Comparison of ENCODE assay signal across 8 cellular contexts in the genomic region with DNA sequence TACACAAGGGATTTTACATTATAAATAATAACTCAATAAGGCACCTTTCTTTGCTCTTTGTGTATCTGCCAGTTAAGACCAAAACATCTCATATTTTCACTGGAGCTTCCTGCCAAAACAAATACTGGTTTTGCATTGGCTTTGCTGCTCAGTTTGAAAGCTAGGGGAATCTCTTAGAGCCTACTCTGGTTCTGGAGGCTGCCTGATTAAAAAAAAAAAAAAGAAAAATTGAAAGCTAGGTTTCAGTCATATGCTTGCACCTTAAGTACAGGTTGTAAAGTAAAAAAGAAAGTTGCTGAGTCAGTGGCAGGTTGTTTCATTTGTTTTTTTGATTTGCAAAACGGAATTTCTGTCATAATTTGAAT. TPM values are rescaled to one million over a fixed set of nuclear protein-coding genes. Genes with fewer than 3 reads are reported as not detected.
DNase-seq lines count a peak whose midpoint lies in the region; ATAC-seq and TF ChIP-seq lines count a peak whose summit lies in the region.

No MANE protein-coding gene starts in this region.

- H3K27ac ChIP-seq in breast epithelium: peak overlapping the region in 1 of 2 donors; percentile 99

- H3K9me3 Mint-ChIP-seq in activated CD8-positive, alpha-beta T cell treated with anti-CD3 and anti-CD28 coated beads for 36 hours: no peaks in the 10 kb centered on the region

- H3K4me3 ChIP-seq in breast epithelium: peak overlapping the region; percentile 72 to 100 (median 97)
- H3K4me3 ChIP-seq in neuron (ENCODE audit: low read length): peak overlapping the region; percentile 69

- no peak for TF ChIP-seq POLR2A in breast epithelium (IDR thresholded peaks at IDR 0.05)

- H3K36me3 ChIP-seq in breast epithelium (no peaks in the 10 kb centered on the region), neuron (ENCODE audit: insufficient read depth, low read length) (no peaks in the 10 kb centered on the region)

- H2AFZ ChIP-seq in neuron (ENCODE audit: low read depth, low read length): no peak overlapping the region

- H3K27me3 ChIP-seq in breast epithelium (no peaks in the 10 kb centered on the region), neuron (ENCODE audit: insufficient read depth, low read length) (no peaks in the 10 kb centered on the region)

- TF ChIP-seq CTCF in GM10248 (IDR thresholded peaks at IDR 0.05; ENCODE audit: control extremely low read depth, extremely low read depth, low read depth, missing control alignments) (no peak), breast epithelium (IDR thresholded peaks at IDR 0.05) (no peak)
- TF ChIP-seq CTCF in activated CD8-positive, alpha-beta T cell treated with anti-CD3 and anti-CD28 coated beads for 36 hours (IDR thresholded peaks at IDR 0.05): no peak

- peak; percentile 42 for DNase-seq in GM10248 (ENCODE audit: extremely low spot score)
- DNase-seq in breast epithelium (ENCODE audit: low spot score in 2 of 2): no peak
- no peak for DNase-seq in islet precursor cell
- no peak for DNase-seq in activated CD8-positive, alpha-beta T cell treated with anti-CD3 and anti-CD28 coated beads for 36 hours

- H3K4me1 ChIP-seq in breast epithelium: peaks cover 0 to 8% of the 10 kb centered on the region in 2 donors
- H3K4me1 ChIP-seq in neuron (ENCODE audit: insufficient read depth, low read length): peaks cover 21% of the 10 kb centered on the region

- no peaks in the 10 kb centered on the region for H3K27me3 Mint-ChIP-seq in activated CD8-positive, alpha-beta T cell treated with anti-CD3 and anti-CD28 coated beads for 36 hours

- POLR2A ChIA-PET in GM10248 (lab: Yijun Ruan, JAX): interaction anchor here (0.5 to 0.7 kb wide), 2 partner anchors 38 to 82 kb away, joined by 5 to 7 read pairs; no protein-coding TSS in a partner anchor
- POLR2A ChIA-PET in activated CD8-positive, alpha-beta T cell treated with anti-CD3 and anti-CD28 coated beads for 36 hours (lab: Charles Lee): interaction anchor here (1.1 to 1.6 kb wide), 5 partner anchors 10 to 147 kb away, joined by 3 to 9 read pairs (median 4); a partner anchor contains a TSS

- H3K9me3 ChIP-seq in breast epithelium (no peaks in the 10 kb centered on the region), neuron (ENCODE audit: low read length) (no peaks in the 10 kb centered on the region)

- no peak overlapping the region for H3K27ac Mint-ChIP-seq in activated CD8-positive, alpha-beta T cell treated with anti-CD3 and anti-CD28 coated beads for 36 hours

- H3K4me1 Mint-ChIP-seq in activated CD8-positive, alpha-beta T cell treated with anti-CD3 and anti-CD28 coated beads for 36 hours (ENCODE audit: low read depth): peaks cover 29% of the 10 kb centered on the region

- intact Hi-C loops in breast epithelium (cut with DNase I; ENCODE audit: low total_unique reads): no loop called here
- intact Hi-C loops in activated CD8-positive, alpha-beta T cell treated with anti-CD3 and anti-CD28 coated beads for 36 hours (cut with micrococcal nuclease): loop anchor here (5.0 kb wide), 2 partner anchors 51 to 144 kb away; no protein-coding TSS in a partner anchor

- no peak overlapping the region for H3K4me3 Mint-ChIP-seq in activated CD8-positive, alpha-beta T cell treated with anti-CD3 and anti-CD28 coated beads for 36 hours

- H3K36me3 Mint-ChIP-seq in activated CD8-positive, alpha-beta T cell treated with anti-CD3 and anti-CD28 coated beads for 36 hours (ENCODE audit: low read depth): peaks cover 2% of the 10 kb centered on the region

- peak; percentile 26 for ATAC-seq in HG03575 (IDR thresholded peaks at IDR 0.05; ENCODE audit: extremely low read depth, insufficient number of reproducible peaks, low FRiP score, unreplicated experiment)
- no peak for ATAC-seq in GM19455 (IDR thresholded peaks at IDR 0.05; ENCODE audit: unreplicated experiment)
- ATAC-seq in HG03025 (IDR thresholded peaks at IDR 0.05; ENCODE audit: low FRiP score, unreplicated experiment): no peak
- ATAC-seq in activated CD8-positive, alpha-beta T cell treated with anti-CD3 and anti-CD28 coated beads for 36 hours: no peak

- CTCF ChIA-PET in GM10248 (lab: Yijun Ruan, JAX): interaction anchor here (0.6 to 1.8 kb wide), 10 partner anchors 9 to 224 kb away, joined by 3 to 8 read pairs (median 4); no protein-coding TSS in a partner anchor
- CTCF ChIA-PET in activated CD8-positive, alpha-beta T cell treated with anti-CD3 and anti-CD28 coated beads for 36 hours (lab: Charles Lee): interaction anchor here (1.0 to 2.2 kb wide), 6 partner anchors 12 to 233 kb away, joined by 3 to 8 read pairs (median 4); no protein-coding TSS in a partner anchor

RNA-seq across cellular contexts. Expression of a gene that starts 2.3 kb away (rescaled TPM):
- total RNA-seq in breast epithelium: 100 to 1,000 TPM; 146 to 158 (median 148) TPM
- 10 to 100 TPM; 17.4 to 18.5 TPM for total RNA-seq in activated CD8-positive, alpha-beta T cell treated with anti-CD3 and anti-CD28 coated beads for 36 hours

Comparison
In these comparisons a context has a peak if more than half of its experiments do, and no peak if none do; other contexts are left out.
1. RNA of a gene that starts 2.3 kb away (total RNA-seq): 146 to 158 TPM in breast epithelium; 17.4 to 18.5 TPM in activated CD8-positive, alpha-beta T cell treated with anti-CD3 and anti-CD28 coated beads for 36 hours; every median in the first group is over 4 times any median in the second.